Comparison of ENCODE assay signal across 34 cellular contexts in genomic region chr5:82489668-82490067, GRCh38.
"Had no signal": no experiment of that assay in that cellular context is flagged by ENCODE, and none has a peak within 500 bp of the region (broad histone marks: within the 10 kb centered on the region; RNA-seq: fewer than 3 reads in every experiment).

No MANE protein-coding gene starts in this region.

- H3K27me3 ChIP-seq: adrenal gland, ascending aorta, body of pancreas, brain microvascular endothelial cell, breast epithelium, cardiac muscle cell had no signal

- H3K9me3 ChIP-seq: adrenal gland, ascending aorta, body of pancreas, breast epithelium had no signal

- ATAC-seq: activated naive CD4-positive, alpha-beta T cell treated with anti-CD3 and anti-CD28 coated beads, Interleukin-2, amount 50 U/mL, for 72 hours; activated naive CD8-positive, alpha-beta T cell treated with anti-CD3 and anti-CD28 coated beads, Interleukin-2, amount 50 U/mL, for 24 hours; activated T-cell treated with anti-CD3 and anti-CD28 coated beads, Interleukin-2, amount 50 U/mL, for 4 hours; activated T-cell treated with anti-CD3 and anti-CD28 coated beads, Interleukin-2, amount 50 U/mL, for 72 hours; activated T-helper 17 cell treated with anti-CD3 and anti-CD28 coated beads, Interleukin-2, amount 50 U/mL, for 72 hours; body of pancreas had no signal

- H3K36me3 ChIP-seq: adrenal gland, ascending aorta, brain microvascular endothelial cell, breast epithelium, cardiac muscle cell had no signal

- DNase-seq: activated effector memory CD4-positive, alpha-beta T cell treated with anti-CD3 and anti-CD28 coated beads, Interleukin-2, amount 50 U/mL, for 16 hours; activated effector memory CD4-positive, alpha-beta T cell treated with Interleukin-2 at 50 U/mL for 16 hours; activated gamma-delta T cell; activated gamma-delta T cell treated with Interleukin-2 at 50 U/mL for 16 hours; activated naive CD4-positive, alpha-beta T cell; activated naive CD4-positive, alpha-beta T cell treated with anti-CD3 and anti-CD28 coated beads for 36 hours; activated naive CD4-positive, alpha-beta T cell treated with anti-CD3 and anti-CD28 coated beads, Interleukin-2, amount 10 ng/mL, durations not matched to agents 7 days and 5 days; activated naive CD4-positive, alpha-beta T cell treated with anti-CD3 and anti-CD28 coated beads, Interleukin-2, amount 50 U/mL, for 16 hours; activated naive CD4-positive, alpha-beta T cell treated with Interleukin-2 at 50 U/mL for 16 hours; activated naive CD8-positive, alpha-beta T cell treated with anti-CD3 and anti-CD28 coated beads for 36 hours; activated naive CD8-positive, alpha-beta T cell treated with anti-CD3 and anti-CD28 coated beads, Interleukin-2, amount 10 ng/mL, durations not matched to agents 7 days and 5 days; activated naive CD8-positive, alpha-beta T cell treated with anti-CD3 and anti-CD28 coated beads, Interleukin-2, amount 50 U/mL, for 24 hours; activated T-cell treated with anti-CD3 and anti-CD28 coated beads, Interleukin-2, amount 50 U/mL, for 1 hour; activated T-cell treated with anti-CD3 and anti-CD28 coated beads, Interleukin-2, amount 50 U/mL, for 24 hours; activated T-cell treated with anti-CD3 and anti-CD28 coated beads, Interleukin-2, amount 50 U/mL, for 4 hours; activated T-cell treated with anti-CD3 and anti-CD28 coated beads, Interleukin-2, amount 50 U/mL, for 48 hours; activated T-cell treated with anti-CD3 and anti-CD28 coated beads, Interleukin-2, amount 50 U/mL, for 72 hours; adrenal gland; amniotic stem cell; amygdala; anterior cingulate cortex; aorta; body of pancreas; brain microvascular endothelial cell; caudate nucleus; central memory CD4-positive, alpha-beta T cell; cerebellar nuclear complex had no signal

- FAIRE-seq: astrocyte, bronchial epithelial cell had no signal

- H3K4me1 ChIP-seq: ascending aorta, body of pancreas, breast epithelium had no signal

- H3K4me3 ChIP-seq: adrenal gland, ascending aorta, body of pancreas, breast epithelium, cardiac muscle cell had no signal

- H3K27ac ChIP-seq: adrenal gland, ascending aorta, body of pancreas, brain microvascular endothelial cell, breast epithelium, cardiac muscle cell had no signal
